In the genomic region with DNA sequence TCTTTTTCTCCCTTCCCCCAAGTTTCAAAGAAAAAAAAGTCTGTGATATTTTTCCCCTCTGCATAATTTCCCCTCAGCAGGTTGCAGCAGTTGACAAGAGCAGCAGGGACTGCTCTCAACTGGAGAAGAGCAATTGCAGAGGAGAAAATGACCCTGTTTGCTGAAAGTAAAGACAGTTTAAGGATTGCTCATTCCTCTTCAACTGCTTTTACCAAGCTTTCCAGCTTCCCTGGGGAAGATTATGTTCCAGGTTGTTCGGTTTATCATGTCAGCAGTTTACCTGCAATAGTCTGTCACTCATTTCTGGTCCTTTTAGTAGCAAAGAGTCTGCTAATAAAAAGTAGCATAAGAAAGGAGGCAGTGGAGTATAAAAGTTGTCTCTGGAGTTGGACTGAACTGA, we compare ENCODE assay signal across 20 cellular contexts.
"Had no signal": no experiment of that assay in that cellular context is flagged by ENCODE, and none has a peak within 500 bp of the region (broad histone marks: within the 10 kb centered on the region; RNA-seq: fewer than 3 reads in every experiment).

No MANE protein-coding gene starts in this region.

- H3K9me3 Mint-ChIP-seq: immature natural killer cell, nephron, type B pancreatic cell had no signal

- ATAC-seq: left colon; sciatic nerve; stimulated activated naive CD8-positive, alpha-beta T cell treated with anti-CD3 and anti-CD28 coated beads, Interleukin-15, Interleukin-2, amounts not matched to agents 100 U/mL and 50 U/mL, for 24 hours had no signal

- H3K4me1 Mint-ChIP-seq: nephron had no signal

- H3K27me3 Mint-ChIP-seq: dendritic cell treated with granulocyte-macrophage colony-stimulating factor and Interleukin-4, amounts not matched to agents 40 ng/mL and 50 ng/mL, for 4 days; memory B cell; type B pancreatic cell had no signal

- H3K27ac Mint-ChIP-seq: dendritic cell treated with granulocyte-macrophage colony-stimulating factor and Interleukin-4, amounts not matched to agents 40 ng/mL and 50 ng/mL, for 4 days; nephron; type B pancreatic cell had no signal

- DNase-seq: colonic mucosa; effector memory CD4-positive, alpha-beta T cell; erythroblast; esophagus squamous epithelium; immature natural killer cell; islet precursor cell; kidney glomerular epithelial cell; left colon; stimulated activated CD4-positive, alpha-beta T cell treated with anti-CD3 and anti-CD28 coated beads, Interleukin-12 subunit alpha, Interleukin-12 subunit beta, amount 100 ng/mL, for 4 hours; stimulated activated CD4-positive, alpha-beta T cell treated with anti-CD3 and anti-CD28 coated beads, Interleukin-1b, Interleukin-23, amount 100 ng/mL, for 48 hours; stimulated activated CD4-positive, alpha-beta T cell treated with anti-CD3 and anti-CD28 coated beads, Interleukin-4, amount 100 ng/mL, for 1 hour; stimulated activated CD8-positive, alpha-beta memory T cell treated with anti-CD3 and anti-CD28 coated beads, Interleukin-4, amount 100 ng/mL, for 48 hours; stimulated activated naive CD8-positive, alpha-beta T cell treated with anti-CD3 and anti-CD28 coated beads, Interleukin-15, Interleukin-2, amounts not matched to agents 100 U/mL and 50 U/mL, for 24 hours; testis; tibial artery had no signal

- H3K4me3 Mint-ChIP-seq: dendritic cell treated with granulocyte-macrophage colony-stimulating factor and Interleukin-4, amounts not matched to agents 40 ng/mL and 50 ng/mL, for 4 days; immature natural killer cell; memory B cell; nephron; type B pancreatic cell had no signal
